ENCODE assay signal across 2 cellular contexts in genomic region chr16:71855937-71856662, GRCh38.
A peak's percentile ranks its signal among the peaks of the same experiment; 100 is the strongest.
TF ChIP-seq lines count a peak whose summit lies in the region.

No MANE protein-coding gene starts in this region.

TF ChIP-seq in WTC11, 78 proteins besides CTCF, POLR2A, EP300 and RAD21:
- TF ChIP-seq, protein P1, sequence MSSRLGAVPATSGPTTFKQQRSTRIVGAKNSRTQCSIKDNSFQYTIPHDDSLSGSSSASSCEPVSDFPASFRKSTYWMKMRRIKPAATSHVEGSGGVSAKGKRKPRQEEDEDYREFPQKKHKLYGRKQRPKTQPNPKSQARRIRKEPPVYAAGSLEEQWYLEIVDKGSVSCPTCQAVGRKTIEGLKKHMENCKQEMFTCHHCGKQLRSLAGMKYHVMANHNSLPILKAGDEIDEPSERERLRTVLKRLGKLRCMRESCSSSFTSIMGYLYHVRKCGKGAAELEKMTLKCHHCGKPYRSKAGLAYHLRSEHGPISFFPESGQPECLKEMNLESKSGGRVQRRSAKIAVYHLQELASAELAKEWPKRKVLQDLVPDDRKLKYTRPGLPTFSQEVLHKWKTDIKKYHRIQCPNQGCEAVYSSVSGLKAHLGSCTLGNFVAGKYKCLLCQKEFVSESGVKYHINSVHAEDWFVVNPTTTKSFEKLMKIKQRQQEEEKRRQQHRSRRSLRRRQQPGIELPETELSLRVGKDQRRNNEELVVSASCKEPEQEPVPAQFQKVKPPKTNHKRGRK (CRISPR knock-in tag; IDR thresholded peaks at IDR 0.05; ENCODE audit: borderline replicate concordance), result no peak
- TF ChIP-seq, protein P2, sequence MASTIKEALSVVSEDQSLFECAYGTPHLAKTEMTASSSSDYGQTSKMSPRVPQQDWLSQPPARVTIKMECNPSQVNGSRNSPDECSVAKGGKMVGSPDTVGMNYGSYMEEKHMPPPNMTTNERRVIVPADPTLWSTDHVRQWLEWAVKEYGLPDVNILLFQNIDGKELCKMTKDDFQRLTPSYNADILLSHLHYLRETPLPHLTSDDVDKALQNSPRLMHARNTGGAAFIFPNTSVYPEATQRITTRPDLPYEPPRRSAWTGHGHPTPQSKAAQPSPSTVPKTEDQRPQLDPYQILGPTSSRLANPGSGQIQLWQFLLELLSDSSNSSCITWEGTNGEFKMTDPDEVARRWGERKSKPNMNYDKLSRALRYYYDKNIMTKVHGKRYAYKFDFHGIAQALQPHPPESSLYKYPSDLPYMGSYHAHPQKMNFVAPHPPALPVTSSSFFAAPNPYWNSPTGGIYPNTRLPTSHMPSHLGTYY (CRISPR knock-in tag; IDR thresholded peaks at IDR 0.05), result no peak
- TF ChIP-seq, protein P3, sequence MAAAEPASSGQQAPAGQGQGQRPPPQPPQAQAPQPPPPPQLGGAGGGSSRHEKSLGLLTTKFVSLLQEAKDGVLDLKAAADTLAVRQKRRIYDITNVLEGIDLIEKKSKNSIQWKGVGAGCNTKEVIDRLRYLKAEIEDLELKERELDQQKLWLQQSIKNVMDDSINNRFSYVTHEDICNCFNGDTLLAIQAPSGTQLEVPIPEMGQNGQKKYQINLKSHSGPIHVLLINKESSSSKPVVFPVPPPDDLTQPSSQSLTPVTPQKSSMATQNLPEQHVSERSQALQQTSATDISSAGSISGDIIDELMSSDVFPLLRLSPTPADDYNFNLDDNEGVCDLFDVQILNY (CRISPR knock-in tag; IDR thresholded peaks at IDR 0.05), result no peak
TF ChIP-seq in WTC11: peak in this region for 0.

TF ChIP-seq in HepG2, 621 proteins besides CTCF, POLR2A, EP300 and RAD21:
- TF ChIP-seq SMARCE1 (IDR thresholded peaks at IDR 0.05; ENCODE audit: borderline replicate concordance), result no peak
- peak; percentile 68 for TF ChIP-seq RBM22 (optimal IDR thresholded peaks at IDR 0.05; ENCODE audit: low read length)
- TF ChIP-seq ZNF230 (CRISPR knock-in tag; IDR thresholded peaks at IDR 0.05), result no peak
- TF ChIP-seq ZNF296 (CRISPR knock-in tag; conservative IDR thresholded peaks at IDR 0.05), result no peak
- no peak for TF ChIP-seq ZGPAT (CRISPR knock-in tag; IDR thresholded peaks at IDR 0.05)
- TF ChIP-seq, protein P4, sequence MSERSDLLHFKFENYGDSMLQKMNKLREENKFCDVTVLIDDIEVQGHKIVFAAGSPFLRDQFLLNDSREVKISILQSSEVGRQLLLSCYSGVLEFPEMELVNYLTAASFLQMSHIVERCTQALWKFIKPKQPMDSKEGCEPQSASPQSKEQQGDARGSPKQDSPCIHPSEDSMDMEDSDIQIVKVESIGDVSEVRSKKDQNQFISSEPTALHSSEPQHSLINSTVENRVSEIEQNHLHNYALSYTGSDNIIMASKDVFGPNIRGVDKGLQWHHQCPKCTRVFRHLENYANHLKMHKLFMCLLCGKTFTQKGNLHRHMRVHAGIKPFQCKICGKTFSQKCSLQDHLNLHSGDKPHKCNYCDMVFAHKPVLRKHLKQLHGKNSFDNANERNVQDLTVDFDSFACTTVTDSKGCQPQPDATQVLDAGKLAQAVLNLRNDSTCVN (CRISPR knock-in tag; IDR thresholded peaks at IDR 0.05; ENCODE audit: borderline replicate concordance), result no peak
